14 cellular contexts compared by ENCODE assay signal in the genomic region with DNA sequence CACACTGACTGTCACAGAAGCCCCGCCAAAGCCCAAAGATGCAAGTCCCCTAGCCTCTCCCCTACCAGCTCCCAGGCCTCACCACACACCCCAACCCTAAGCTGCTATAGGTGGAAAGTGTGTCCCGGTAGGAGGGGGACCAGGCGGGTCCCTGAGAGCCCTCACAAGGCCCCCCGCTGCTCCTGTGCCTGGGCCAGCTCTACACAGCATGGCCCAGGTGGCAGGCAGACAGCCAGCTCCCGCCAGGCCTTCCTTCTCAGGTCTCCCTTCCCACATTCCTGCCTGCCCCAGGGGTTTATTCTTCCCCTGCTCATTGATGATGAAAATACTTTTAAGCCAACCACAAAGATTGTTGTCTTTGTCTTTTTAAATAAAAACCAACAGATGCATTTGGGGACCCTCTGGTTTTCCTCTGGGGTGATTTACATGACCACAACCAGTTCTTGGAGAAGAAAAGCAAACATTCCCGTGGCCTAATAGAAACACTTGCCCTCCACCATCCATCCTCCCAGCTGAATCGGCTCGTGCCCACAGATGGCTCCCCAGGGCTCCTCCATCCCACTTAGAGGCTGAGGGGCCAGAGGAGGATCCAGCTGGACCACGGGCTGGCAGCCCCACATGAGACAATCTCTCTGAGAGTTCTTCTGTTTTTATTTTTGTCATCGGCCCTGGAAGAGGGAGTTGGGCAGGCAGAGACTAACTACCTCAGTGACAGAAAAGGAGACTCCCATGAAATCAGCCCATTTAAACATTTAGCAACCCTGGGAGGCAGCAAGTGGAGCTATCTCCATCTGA.
DNase-seq lines count a peak whose midpoint lies in the region; ATAC-seq and TF ChIP-seq lines count a peak whose summit lies in the region.
"Had no signal": no experiment of that assay in that cellular context is flagged by ENCODE, and none has a peak within 500 bp of the region (broad histone marks: within the 10 kb centered on the region; RNA-seq: fewer than 3 reads in every experiment).

No MANE protein-coding gene starts in this region.

- no peak overlapping the region for H3K9ac ChIP-seq in endodermal cell (ENCODE audit: extremely low read depth, low read length, poor library complexity, severe bottlenecking)

- H3K36me3 ChIP-seq in endodermal cell (ENCODE audit: control insufficient read depth, insufficient read depth, low read length), result no peaks in the 10 kb centered on the region
- no peaks in the 10 kb centered on the region for H3K36me3 ChIP-seq in thyroid gland
- H3K36me3 ChIP-seq: upper lobe of left lung had no signal

- H3K27me3 ChIP-seq in endodermal cell (ENCODE audit: control insufficient read depth, insufficient read depth, low read length, poor library complexity, severe bottlenecking) (no peaks in the 10 kb centered on the region), thyroid gland (no peaks in the 10 kb centered on the region)
- H3K27me3 ChIP-seq: upper lobe of left lung had no signal

- H3K4me1 Mint-ChIP-seq in endodermal cell, result no peaks in the 10 kb centered on the region
- H3K4me1 Mint-ChIP-seq: B cell had no signal

- no peak for ATAC-seq in HG02763 (IDR thresholded peaks at IDR 0.05; ENCODE audit: unreplicated experiment)
- ATAC-seq in HG02852 (IDR thresholded peaks at IDR 0.05; ENCODE audit: unreplicated experiment), result no peak
- ATAC-seq: esophagus mucosa had no signal

- no peak overlapping the region for H3K4me3 Mint-ChIP-seq in endodermal cell
- H3K4me3 Mint-ChIP-seq: B cell had no signal

- H3K27ac Mint-ChIP-seq in endodermal cell, result no peak overlapping the region
- H3K27ac Mint-ChIP-seq: B cell had no signal

- no peaks in the 10 kb centered on the region for H3K27me3 Mint-ChIP-seq in endodermal cell (ENCODE audit: insufficient read depth)

- no peak for TF ChIP-seq POLR2A in thyroid gland (IDR thresholded peaks at IDR 0.05)

- H3K4me1 ChIP-seq in endodermal cell (ENCODE audit: control insufficient read depth, insufficient read depth, low read length) (no peaks in the 10 kb centered on the region), thyroid gland (no peaks in the 10 kb centered on the region)

- peak; percentile 1 for DNase-seq in activated naive CD4-positive, alpha-beta T cell treated with anti-CD3 and anti-CD28 coated beads, Interleukin-2, amount 50 U/mL, for 16 hours
- DNase-seq in activated naive CD4-positive, alpha-beta T cell treated with Interleukin-2 at 50 U/mL for 16 hours, result no peak
- DNase-seq in NCI-H2171 treated with DMSO at 0.1 percent for 48 hours (lab: John Stamatoyannopoulos, UW), result peak; percentile 68
- peak; percentile 67 for DNase-seq in endodermal cell
- DNase-seq in thyroid gland, result peak; percentile 17
- DNase-seq in iPS-NIHi7 (ENCODE audit: extremely low spot score), result no peak
- DNase-seq: activated T-cell treated with anti-CD3 and anti-CD28 coated beads for 4 hours; central memory CD4-positive, alpha-beta T cell; NCI-H1436; upper lobe of left lung had no signal

- H3K9me3 Mint-ChIP-seq in endodermal cell, result no peaks in the 10 kb centered on the region

- H3K9me3 ChIP-seq in endodermal cell (ENCODE audit: control insufficient read depth, low read length), result peaks cover 7% of the 10 kb centered on the region
- H3K9me3 ChIP-seq in thyroid gland, result no peaks in the 10 kb centered on the region
- H3K9me3 ChIP-seq: upper lobe of left lung had no signal

- H3K27ac ChIP-seq in endodermal cell (ENCODE audit: low read depth, low read length), result no peak overlapping the region
- no peak overlapping the region for H3K27ac ChIP-seq in thyroid gland
- H3K27ac ChIP-seq: upper lobe of left lung had no signal

- no peaks in the 10 kb centered on the region for H3K36me3 Mint-ChIP-seq in endodermal cell (ENCODE audit: low read depth)

- TF ChIP-seq CTCF in endodermal cell (conservative IDR thresholded peaks at IDR 0.05), result no peak
- TF ChIP-seq CTCF in thyroid gland (IDR thresholded peaks at IDR 0.05), result no peak

- H3K4me3 ChIP-seq in endodermal cell (ENCODE audit: low read length) (no peak overlapping the region), thyroid gland (replicated peaks in 1 of 3) (no peak overlapping the region)
- H3K4me3 ChIP-seq: upper lobe of left lung had no signal

- WGBS in endodermal cell (ENCODE audit: insufficient coverage in 1 of 2, insufficient read length in 1 of 2), 2 experiments, result 59 to 71% methylated on average over 3 to 10 of the region's 10 CpGs
- WGBS in thyroid gland, 2 donors, result 44 to 47% methylated on average over 8 to 10 of the region's 10 CpGs

- intact Hi-C loops in thyroid gland (cut with DNase I), result no loop called here

Comparison
In these comparisons a context has a peak if more than half of its experiments do, and no peak if none do; other contexts are left out.
1. DNase-seq: peak in activated naive CD4-positive, alpha-beta T cell treated with anti-CD3 and anti-CD28 coated beads, Interleukin-2, amount 50 U/mL, for 16 hours (single experiment), NCI-H2171 treated with DMSO at 0.1 percent for 48 hours (single experiment), endodermal cell (single experiment) and thyroid gland (2 of 2); none in activated naive CD4-positive, alpha-beta T cell treated with Interleukin-2 at 50 U/mL for 16 hours (single experiment) and iPS-NIHi7 (single experiment).